Comparison of ENCODE assay signal across 20 cellular contexts in genomic region chr11:46658259-46658658, GRCh38. TPM values are rescaled to one million over a fixed set of nuclear protein-coding genes. Genes with fewer than 3 reads are reported as not detected.
DNase-seq lines count a peak whose midpoint lies in the region; ATAC-seq and TF ChIP-seq lines count a peak whose summit lies in the region.
"Had no signal": no experiment of that assay in that cellular context is flagged by ENCODE, and none has a peak within 500 bp of the region (broad histone marks: within the 10 kb centered on the region; RNA-seq: fewer than 3 reads in every experiment).

No MANE protein-coding gene starts in this region.

- no peak for TF ChIP-seq POLR2A in body of pancreas (IDR thresholded peaks at IDR 0.05)
- TF ChIP-seq POLR2A in uterus (IDR thresholded peaks at IDR 0.05), result no peak

- no peaks in the 10 kb centered on the region for H3K27me3 ChIP-seq in body of pancreas
- no peaks in the 10 kb centered on the region for H3K27me3 ChIP-seq in hepatocyte
- no peaks in the 10 kb centered on the region for H3K27me3 ChIP-seq in uterus
- H3K27me3 ChIP-seq: cardiac muscle cell had no signal

- intact Hi-C loops in activated naive CD4-positive, alpha-beta T cell treated with anti-CD3 and anti-CD28 coated beads for 36 hours (cut with micrococcal nuclease), result no loop called here
- intact Hi-C loops in body of pancreas (cut with DNase I) (no loop called here), uterus (cut with DNase I; ENCODE audit: low total_unique reads) (no loop called here)

- H3K27ac Mint-ChIP-seq in activated naive CD4-positive, alpha-beta T cell treated with anti-CD3 and anti-CD28 coated beads for 36 hours, result peak overlapping the region; percentile 70
- H3K27ac Mint-ChIP-seq in activated naive CD4-positive, alpha-beta T cell treated with anti-CD3 and anti-CD28 coated beads, Interleukin-2, amount 50 U/mL, for 72 hours, result peak overlapping the region in 1 of 2 donors; percentile 78
- no peak overlapping the region for H3K27ac Mint-ChIP-seq in activated T-cell treated with anti-CD3 and anti-CD28 coated beads, Interleukin-2, amount 50 U/mL, for 72 hours
- H3K27ac Mint-ChIP-seq: type B pancreatic cell had no signal

- TF ChIP-seq CTCF in body of pancreas (IDR thresholded peaks at IDR 0.05), result no peak
- no peak for TF ChIP-seq CTCF in hepatocyte (IDR thresholded peaks at IDR 0.05; ENCODE audit: poor library complexity)
- no peak for TF ChIP-seq CTCF in uterus (IDR thresholded peaks at IDR 0.05)

- no peaks in the 10 kb centered on the region for H3K27me3 Mint-ChIP-seq in activated naive CD4-positive, alpha-beta T cell treated with anti-CD3 and anti-CD28 coated beads for 36 hours (ENCODE audit: low read depth)
- H3K27me3 Mint-ChIP-seq in activated T-cell treated with anti-CD3 and anti-CD28 coated beads, Interleukin-2, amount 50 U/mL, for 72 hours (ENCODE audit: low read depth), result no peaks in the 10 kb centered on the region
- H3K27me3 Mint-ChIP-seq: type B pancreatic cell had no signal

- no peak overlapping the region for H3K27ac ChIP-seq in body of pancreas
- peak overlapping the region; percentile 59 for H3K27ac ChIP-seq in hepatocyte
- peak overlapping the region in 1 of 2 donors; percentile 25 for H3K27ac ChIP-seq in uterus
- H3K27ac ChIP-seq: cardiac muscle cell, epithelial cell of prostate had no signal

- H3K79me2 ChIP-seq in hepatocyte, result peaks cover 2% of the 10 kb centered on the region

- H3K9me3 ChIP-seq in body of pancreas, result no peaks in the 10 kb centered on the region
- H3K9me3 ChIP-seq in hepatocyte (ENCODE audit: low read depth), result no peaks in the 10 kb centered on the region
- no peaks in the 10 kb centered on the region for H3K9me3 ChIP-seq in uterus
- H3K9me3 ChIP-seq: A549 had no signal

- H3K36me3 Mint-ChIP-seq in activated naive CD4-positive, alpha-beta T cell treated with anti-CD3 and anti-CD28 coated beads for 36 hours (ENCODE audit: low read depth), result peaks cover 17% of the 10 kb centered on the region
- peaks cover 0 to 9% of the 10 kb centered on the region in 2 donors for H3K36me3 Mint-ChIP-seq in activated naive CD4-positive, alpha-beta T cell treated with anti-CD3 and anti-CD28 coated beads, Interleukin-2, amount 50 U/mL, for 72 hours
- peaks cover 4 to 11% of the 10 kb centered on the region in 2 donors for H3K36me3 Mint-ChIP-seq in activated T-cell treated with anti-CD3 and anti-CD28 coated beads, Interleukin-2, amount 50 U/mL, for 72 hours (ENCODE audit: insufficient read depth in 2 of 2)

- no peak overlapping the region for H2AFZ ChIP-seq in hepatocyte

- no peak for DNase-seq in activated naive CD4-positive, alpha-beta T cell treated with anti-CD3 and anti-CD28 coated beads for 36 hours
- no peak for DNase-seq in activated naive CD4-positive, alpha-beta T cell treated with anti-CD3 and anti-CD28 coated beads, Interleukin-2, amount 50 U/mL, for 72 hours (ENCODE audit: low spot score in 2 of 2)
- DNase-seq in body of pancreas (peak in 1 of 4 donors; percentile 27), hepatocyte (ENCODE audit: low spot score) (no peak), uterus (peak; percentile 54 to 57), NCI-H1694 (lab: John Stamatoyannopoulos, UW) (no peak)
- DNase-seq in activated T-cell treated with anti-CD3 and anti-CD28 coated beads, Interleukin-2, amount 50 U/mL, for 72 hours, result no peak
- DNase-seq: activated CD4-positive, CD25-positive, alpha-beta regulatory T cell treated with anti-CD3 and anti-CD28 coated beads, Interleukin-2, amount 50 U/mL, for 72 hours; activated T-cell treated with anti-CD3 and anti-CD28 coated beads, Interleukin-2, amount 50 U/mL, for 1 hour; DMS153; immature natural killer cell; NCI-H1436; NCI-H748 treated with DMSO at 0.1 percent for 48 hours; small intestine had no signal

- CTCF ChIA-PET in activated naive CD4-positive, alpha-beta T cell treated with anti-CD3 and anti-CD28 coated beads for 36 hours (lab: Charles Lee), result no interaction called here

- H3K36me3 ChIP-seq in body of pancreas (replicated peaks in 1 of 2; ENCODE audit: insufficient read depth in 1 of 2, low read depth in 2 of 2) (peaks cover 7 to 50% of the 10 kb centered on the region in 2 donors), hepatocyte (replicated peaks; ENCODE audit: insufficient read depth, low read depth) (peaks cover 4% of the 10 kb centered on the region), uterus (no peaks in the 10 kb centered on the region)

- H3K4me3 ChIP-seq in body of pancreas (no peak overlapping the region), hepatocyte (no peak overlapping the region), uterus (no peak overlapping the region)
- H3K4me3 ChIP-seq: A549, cardiac muscle cell, GM12878 had no signal

- no peaks in the 10 kb centered on the region for H3K9me2 ChIP-seq in hepatocyte (replicated peaks; ENCODE audit: insufficient read depth)

- ATAC-seq in activated naive CD4-positive, alpha-beta T cell treated with anti-CD3 and anti-CD28 coated beads, Interleukin-2, amount 50 U/mL, for 72 hours, result no peak
- ATAC-seq in body of pancreas (peak; percentile 27), HG03039 (IDR thresholded peaks at IDR 0.05; ENCODE audit: unreplicated experiment) (no peak)
- ATAC-seq in activated T-cell treated with anti-CD3 and anti-CD28 coated beads, Interleukin-2, amount 50 U/mL, for 72 hours (replicated peaks in 1 of 2), result no peak
- ATAC-seq: A549, GM12878 had no signal

- no peaks in the 10 kb centered on the region for H3K4me1 ChIP-seq in body of pancreas
- peaks cover 14% of the 10 kb centered on the region for H3K4me1 ChIP-seq in hepatocyte (ENCODE audit: insufficient read depth)
- no peaks in the 10 kb centered on the region for H3K4me1 ChIP-seq in uterus

- no peak overlapping the region for H3K4me3 Mint-ChIP-seq in activated naive CD4-positive, alpha-beta T cell treated with anti-CD3 and anti-CD28 coated beads for 36 hours
- H3K4me3 Mint-ChIP-seq in activated T-cell treated with anti-CD3 and anti-CD28 coated beads, Interleukin-2, amount 50 U/mL, for 72 hours, result no peak overlapping the region
- H3K4me3 Mint-ChIP-seq: immature natural killer cell, type B pancreatic cell had no signal

- H3K9me3 Mint-ChIP-seq in activated naive CD4-positive, alpha-beta T cell treated with anti-CD3 and anti-CD28 coated beads for 36 hours, result no peaks in the 10 kb centered on the region
- H3K9me3 Mint-ChIP-seq in activated naive CD4-positive, alpha-beta T cell treated with anti-CD3 and anti-CD28 coated beads, Interleukin-2, amount 50 U/mL, for 72 hours, result no peaks in the 10 kb centered on the region
- H3K9me3 Mint-ChIP-seq in activated T-cell treated with anti-CD3 and anti-CD28 coated beads, Interleukin-2, amount 50 U/mL, for 72 hours, result no peaks in the 10 kb centered on the region
- H3K9me3 Mint-ChIP-seq: immature natural killer cell, type B pancreatic cell had no signal

- H3K4me2 ChIP-seq in hepatocyte, result no peak overlapping the region
- H3K4me2 ChIP-seq: A549 had no signal

- H4K20me1 ChIP-seq in hepatocyte (ENCODE audit: insufficient read depth, poor library complexity, severe bottlenecking), result no peaks in the 10 kb centered on the region

- H3K4me1 Mint-ChIP-seq in activated naive CD4-positive, alpha-beta T cell treated with anti-CD3 and anti-CD28 coated beads for 36 hours (ENCODE audit: low read depth), result no peaks in the 10 kb centered on the region
- H3K4me1 Mint-ChIP-seq in activated T-cell treated with anti-CD3 and anti-CD28 coated beads, Interleukin-2, amount 50 U/mL, for 72 hours (ENCODE audit: low read depth), result no peaks in the 10 kb centered on the region
- H3K4me1 Mint-ChIP-seq: immature natural killer cell had no signal

- 74 to 80% methylated on average over 4 of the region's 4 CpGs for WGBS in body of pancreas, 2 donors
- 80% methylated on average over 4 of the region's 4 CpGs for WGBS in hepatocyte (ENCODE audit: low lambda C conversion rate, missing lambda C conversion rate)

RNA-seq across cellular contexts. Expression of gene ATG13, which starts 40.9 kb away (rescaled TPM):
- 10 to 100 TPM; 54.7 to 55.6 TPM for total RNA-seq in activated naive CD4-positive, alpha-beta T cell treated with anti-CD3 and anti-CD28 coated beads for 36 hours
- total RNA-seq in activated naive CD4-positive, alpha-beta T cell treated with anti-CD3 and anti-CD28 coated beads, Interleukin-2, amount 50 U/mL, for 72 hours, result 10 to 100 TPM; 54.0 to 99.9 TPM
- 10 to 100 TPM; 36.8 to 76.8 TPM for total RNA-seq in body of pancreas
- 60.8 and 89.6 TPM in 2 replicates for total RNA-seq in hepatocyte
- polyA plus RNA-seq in hepatocyte, result 50.9 and 54.9 TPM in 2 replicates
- 100 to 1,000 TPM in 1 of 4 donors, 10 to 100 TPM in 3; 51.8 to 102 (median 68.3) TPM for total RNA-seq in uterus
- 10 to 100 TPM; 75.6 to 77.7 TPM for total RNA-seq in activated T-cell treated with anti-CD3 and anti-CD28 coated beads, Interleukin-2, amount 50 U/mL, for 72 hours

RNA-seq across cellular contexts. Expression of gene HARBI1, which starts 41.2 kb away (rescaled TPM):
- total RNA-seq in activated naive CD4-positive, alpha-beta T cell treated with anti-CD3 and anti-CD28 coated beads for 36 hours, result 1 to 10 TPM; 2.8 to 3.1 TPM
- 1 to 10 TPM; 2.0 to 3.6 TPM for total RNA-seq in activated naive CD4-positive, alpha-beta T cell treated with anti-CD3 and anti-CD28 coated beads, Interleukin-2, amount 50 U/mL, for 72 hours
- total RNA-seq in body of pancreas, result 1 to 10 TPM; 2.0 to 2.6 TPM
- 4.5 and 6.5 TPM in 2 replicates for total RNA-seq in hepatocyte
- polyA plus RNA-seq in hepatocyte, result 3.7 and 4.4 TPM in 2 replicates
- 1 to 10 TPM in 3 of 4 donors, under 1 TPM in 1; 0.77 to 5.0 (median 2.8) TPM for total RNA-seq in uterus
- total RNA-seq in activated T-cell treated with anti-CD3 and anti-CD28 coated beads, Interleukin-2, amount 50 U/mL, for 72 hours, result 1 to 10 TPM; 4.2 to 7.3 TPM

RNA-seq across cellular contexts. Expression of gene ARHGAP1, which starts 42.2 kb away (rescaled TPM):
- total RNA-seq in activated naive CD4-positive, alpha-beta T cell treated with anti-CD3 and anti-CD28 coated beads for 36 hours, result 10 to 100 TPM; 31.2 to 32.6 TPM
- 10 to 100 TPM; 39.9 to 46.8 TPM for total RNA-seq in activated naive CD4-positive, alpha-beta T cell treated with anti-CD3 and anti-CD28 coated beads, Interleukin-2, amount 50 U/mL, for 72 hours
- total RNA-seq in body of pancreas, result 10 to 100 TPM; 27.8 to 43.5 TPM
- 19.6 and 23.4 TPM in 2 replicates for total RNA-seq in hepatocyte
- polyA plus RNA-seq in hepatocyte, result 56.0 and 62.8 TPM in 2 replicates
- 100 to 1,000 TPM in 1 of 4 donors, 10 to 100 TPM in 3; 27.9 to 114 (median 37.3) TPM for total RNA-seq in uterus
- 10 to 100 TPM; 41.6 to 43.5 TPM for total RNA-seq in activated T-cell treated with anti-CD3 and anti-CD28 coated beads, Interleukin-2, amount 50 U/mL, for 72 hours

RNA-seq across cellular contexts. Expression of gene ZNF408, which starts 42.6 kb away (rescaled TPM):
- total RNA-seq in activated naive CD4-positive, alpha-beta T cell treated with anti-CD3 and anti-CD28 coated beads for 36 hours, result 1 to 10 TPM; 7.3 to 7.6 TPM
- total RNA-seq in activated naive CD4-positive, alpha-beta T cell treated with anti-CD3 and anti-CD28 coated beads, Interleukin-2, amount 50 U/mL, for 72 hours, result 10 to 100 TPM; 13.6 to 16.9 TPM
- total RNA-seq in body of pancreas (1 to 10 TPM; 6.5 to 7.9 TPM), hepatocyte (7.8 and 10.4 TPM in 2 replicates), uterus (10 to 100 TPM in 1 of 4 donors, 1 to 10 TPM in 2, under 1 TPM in 1; 0.88 to 10.5 (median 8.0) TPM)
- 10.7 and 13.6 TPM in 2 replicates for polyA plus RNA-seq in hepatocyte
- total RNA-seq in activated T-cell treated with anti-CD3 and anti-CD28 coated beads, Interleukin-2, amount 50 U/mL, for 72 hours, result 10 to 100 TPM; 17.8 to 18.2 TPM

Comparison
In these comparisons a context has a peak if more than half of its experiments do, and no peak if none do; other contexts are left out.
1. DNase-seq: peak in uterus (2 of 2); none in activated naive CD4-positive, alpha-beta T cell treated with anti-CD3 and anti-CD28 coated beads for 36 hours (single experiment), activated naive CD4-positive, alpha-beta T cell treated with anti-CD3 and anti-CD28 coated beads, Interleukin-2, amount 50 U/mL, for 72 hours (0 of 2), hepatocyte (single experiment), NCI-H1694 (single experiment) and activated T-cell treated with anti-CD3 and anti-CD28 coated beads, Interleukin-2, amount 50 U/mL, for 72 hours (0 of 2).